Comparison of ENCODE assay signal across 9 cellular contexts in genomic region chr10:58666024-58666423, GRCh38.
A peak's percentile ranks its signal among the peaks of the same experiment; 100 is the strongest.
DNase-seq lines count a peak whose midpoint lies in the region; ATAC-seq and TF ChIP-seq lines count a peak whose summit lies in the region.
"Had no signal": no experiment of that assay in that cellular context is flagged by ENCODE, and none has a peak within 500 bp of the region (broad histone marks: within the 10 kb centered on the region; RNA-seq: fewer than 3 reads in every experiment).

No MANE protein-coding gene starts in this region.

- peaks cover 15% of the 10 kb centered on the region for H3K9me3 Mint-ChIP-seq in activated naive CD4-positive, alpha-beta T cell treated with anti-CD3 and anti-CD28 coated beads for 36 hours

- no peaks in the 10 kb centered on the region for H3K4me1 ChIP-seq in DND-41 (ENCODE audit: insufficient read depth, low read length)

- H2AFZ ChIP-seq in DND-41 (ENCODE audit: low read depth, low read length): no peak overlapping the region

- 0 out of 2 replicates have a peak overlapping the region, but pooled peaks have one; percentile 0 for H3K4me2 ChIP-seq in DND-41 (ENCODE audit: insufficient read depth, low read length)

- H3K4me1 Mint-ChIP-seq in T-helper 17 cell: peaks cover 12% of the 10 kb centered on the region
- peaks cover 1% of the 10 kb centered on the region for H3K4me1 Mint-ChIP-seq in activated naive CD4-positive, alpha-beta T cell treated with anti-CD3 and anti-CD28 coated beads for 36 hours (ENCODE audit: low read depth)

- H3K27me3 ChIP-seq in DND-41 (ENCODE audit: insufficient read depth, low read length, poor library complexity): no peaks in the 10 kb centered on the region

- H3K36me3 ChIP-seq in DND-41 (ENCODE audit: insufficient read depth, low read length): no peaks in the 10 kb centered on the region

- H3K9me3 ChIP-seq in DND-41 (ENCODE audit: insufficient read depth, low read length, severe bottlenecking) (peaks cover 5% of the 10 kb centered on the region), T-helper 17 cell (ENCODE audit: control insufficient read depth, low read length, poor library complexity, severe bottlenecking) (no peaks in the 10 kb centered on the region)

- H3K4me3 ChIP-seq in DND-41 (ENCODE audit: low read depth in 1 of 2, low read length in 2 of 2): no peak overlapping the region

- CTCF ChIA-PET in activated naive CD4-positive, alpha-beta T cell treated with anti-CD3 and anti-CD28 coated beads for 36 hours (lab: Charles Lee): no interaction called here

- no peaks in the 10 kb centered on the region for H3K27me3 Mint-ChIP-seq in T-helper 17 cell
- no peaks in the 10 kb centered on the region for H3K27me3 Mint-ChIP-seq in activated naive CD4-positive, alpha-beta T cell treated with anti-CD3 and anti-CD28 coated beads for 36 hours (ENCODE audit: low read depth)

- H3K27ac ChIP-seq in DND-41 (ENCODE audit: low read length): no peak overlapping the region

- ATAC-seq in DND-41 (ENCODE audit: insufficient read depth, low read depth) (no peak), T-helper 17 cell (peak; percentile 93)

- intact Hi-C loops in activated naive CD4-positive, alpha-beta T cell treated with anti-CD3 and anti-CD28 coated beads for 36 hours (cut with micrococcal nuclease): no loop called here

- TF ChIP-seq CTCF in DND-41 (IDR thresholded peaks at IDR 0.05; ENCODE audit: borderline replicate concordance, extremely low read depth, low read length, poor library complexity, severe bottlenecking): no peak

- H3K79me2 ChIP-seq in DND-41 (ENCODE audit: insufficient read depth, low read length): no peaks in the 10 kb centered on the region

- DNase-seq in DND-41 (no peak), T-helper 17 cell (no peak), fibroblast of peridontal ligament (ENCODE audit: extremely low read depth) (peak; percentile 43), renal cortical epithelial cell (ENCODE audit: low read depth) (peak; percentile 78), NCI-H82 (lab: John Stamatoyannopoulos, UW) (no peak), nucleus accumbens (lab: John Stamatoyannopoulos, UW) (no peak), DMS 273 treated with DMSO at 0.1 percent for 48 hours (lab: John Stamatoyannopoulos, UW) (no peak)
- DNase-seq in activated naive CD4-positive, alpha-beta T cell treated with anti-CD3 and anti-CD28 coated beads for 36 hours: no peak
- DNase-seq: activated CD4-positive, alpha-beta T cell treated with anti-CD3 and anti-CD28 coated beads for 48 hours had no signal

- peak overlapping the region; percentile 65 for H3K4me3 Mint-ChIP-seq in T-helper 17 cell
- no peak overlapping the region for H3K4me3 Mint-ChIP-seq in activated naive CD4-positive, alpha-beta T cell treated with anti-CD3 and anti-CD28 coated beads for 36 hours

- H3K27ac Mint-ChIP-seq in T-helper 17 cell: peak overlapping the region; percentile 87
- no peak overlapping the region for H3K27ac Mint-ChIP-seq in activated naive CD4-positive, alpha-beta T cell treated with anti-CD3 and anti-CD28 coated beads for 36 hours

- H4K20me1 ChIP-seq in DND-41 (ENCODE audit: insufficient read depth, low read length): no peaks in the 10 kb centered on the region

- no peak overlapping the region for H3K9ac ChIP-seq in DND-41 (ENCODE audit: low read depth, low read length)

- no peaks in the 10 kb centered on the region for H3K36me3 Mint-ChIP-seq in T-helper 17 cell (ENCODE audit: low read depth)
- H3K36me3 Mint-ChIP-seq in activated naive CD4-positive, alpha-beta T cell treated with anti-CD3 and anti-CD28 coated beads for 36 hours (ENCODE audit: low read depth): no peaks in the 10 kb centered on the region

Comparison
In these comparisons a context has a peak if more than half of its experiments do, and no peak if none do; other contexts are left out.
1. DNase-seq: peak in fibroblast of peridontal ligament (single experiment) and renal cortical epithelial cell (single experiment); none in DND-41 (single experiment), T-helper 17 cell (0 of 3), NCI-H82 (single experiment), nucleus accumbens (0 of 56), activated naive CD4-positive, alpha-beta T cell treated with anti-CD3 and anti-CD28 coated beads for 36 hours (single experiment) and DMS 273 treated with DMSO at 0.1 percent for 48 hours (single experiment).